ENCODE assay signal across 1 cellular context in the genomic region with DNA sequence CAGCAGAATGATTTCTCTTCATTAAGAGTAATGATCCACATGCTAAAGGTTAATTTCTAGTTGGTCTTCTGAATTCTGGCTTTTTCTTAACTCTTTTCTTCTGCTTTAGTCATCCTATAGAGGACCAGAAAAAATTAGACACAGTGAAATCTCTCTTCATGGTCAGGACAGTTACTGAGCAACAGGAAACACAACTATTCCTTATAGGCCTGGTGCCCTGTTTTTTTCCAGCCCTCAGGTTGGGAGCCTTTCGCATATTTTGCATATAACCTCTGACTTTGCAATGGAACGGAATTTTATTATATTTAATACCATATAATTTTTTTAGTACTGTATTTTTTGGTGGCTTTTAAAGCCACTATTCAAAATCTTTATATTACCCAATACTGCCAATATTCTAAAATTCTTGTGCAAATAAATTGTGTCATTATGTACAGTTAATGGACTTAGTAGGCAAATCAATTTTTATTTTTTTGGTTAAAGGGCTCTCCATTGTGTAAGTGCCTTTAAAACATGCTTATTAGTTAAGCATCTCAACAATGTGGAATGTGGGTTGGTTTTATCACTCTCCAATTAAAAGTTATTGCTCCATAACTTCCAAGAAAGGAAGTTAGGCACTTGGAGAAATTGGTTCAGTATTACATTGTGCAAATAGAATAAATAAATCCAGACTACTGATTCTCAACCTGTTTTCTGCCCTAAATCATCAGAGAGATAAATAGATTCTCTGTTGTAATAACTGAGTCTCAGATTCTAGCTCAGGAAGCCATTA.
A peak's percentile ranks its signal among the peaks of the same experiment; 100 is the strongest.
TF ChIP-seq lines count a peak whose summit lies in the region.

No MANE protein-coding gene starts in this region.

TF ChIP-seq in IMR-90, 13 proteins besides CTCF, POLR2A, EP300 and RAD21:
- TF ChIP-seq CEBPB (IDR thresholded peaks at IDR 0.05; ENCODE audit: low read depth, low read length) (peak; percentile 59; the same call in 1 of the 2 replicates), SMC3 (IDR thresholded peaks at IDR 0.05; ENCODE audit: low read depth, low read length) (no peak), BHLHE40 (IDR thresholded peaks at IDR 0.05; ENCODE audit: low read depth, low read length) (no peak), CHD1 (IDR thresholded peaks at IDR 0.05; ENCODE audit: low read depth, low read length) (no peak), RFX5 (IDR thresholded peaks at IDR 0.05; ENCODE audit: low read depth, low read length) (no peak), NFE2L2 (IDR thresholded peaks at IDR 0.05; ENCODE audit: low read depth, low read length) (no peak), FOS (IDR thresholded peaks at IDR 0.05; ENCODE audit: low read depth, low read length) (no peak)
- TF ChIP-seq, protein P1, sequence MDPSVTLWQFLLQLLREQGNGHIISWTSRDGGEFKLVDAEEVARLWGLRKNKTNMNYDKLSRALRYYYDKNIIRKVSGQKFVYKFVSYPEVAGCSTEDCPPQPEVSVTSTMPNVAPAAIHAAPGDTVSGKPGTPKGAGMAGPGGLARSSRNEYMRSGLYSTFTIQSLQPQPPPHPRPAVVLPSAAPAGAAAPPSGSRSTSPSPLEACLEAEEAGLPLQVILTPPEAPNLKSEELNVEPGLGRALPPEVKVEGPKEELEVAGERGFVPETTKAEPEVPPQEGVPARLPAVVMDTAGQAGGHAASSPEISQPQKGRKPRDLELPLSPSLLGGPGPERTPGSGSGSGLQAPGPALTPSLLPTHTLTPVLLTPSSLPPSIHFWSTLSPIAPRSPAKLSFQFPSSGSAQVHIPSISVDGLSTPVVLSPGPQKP (IDR thresholded peaks at IDR 0.05; ENCODE audit: borderline replicate concordance, low read depth, low read length): no peak
